ENCODE assay signal across 8 cellular contexts in genomic region chr10:101816913-101817541, GRCh38. TPM values are rescaled to one million over a fixed set of nuclear protein-coding genes. Genes with fewer than 3 reads are reported as not detected.
DNase-seq lines count a peak whose midpoint lies in the region; ATAC-seq lines count a peak whose summit lies in the region.

No MANE protein-coding gene starts in this region.

- DNase-seq in activated CD4-positive, alpha-beta T cell treated with anti-CD3 and anti-CD28 coated beads for 36 hours = no peak
- no peak for DNase-seq in activated CD4-positive, alpha-beta T cell treated with anti-CD3 and anti-CD28 coated beads, Interleukin-2, amount 50 U/mL, for 48 hours
- DNase-seq in activated naive CD4-positive, alpha-beta T cell treated with anti-CD3 and anti-CD28 coated beads for 36 hours = peak; percentile 58
- DNase-seq in inferior parietal cortex (ENCODE audit: extremely low spot score) = peak; percentile 66
- no peak for DNase-seq in activated CD4-positive, alpha-beta T cell treated with anti-CD3 and anti-CD28 coated beads for 4 hours
- DNase-seq in AG08395 (ENCODE audit: low spot score) = no peak

- ATAC-seq in activated CD4-positive, alpha-beta T cell treated with anti-CD3 and anti-CD28 coated beads for 36 hours = peak; percentile 0
- ATAC-seq in HG02623 (IDR thresholded peaks at IDR 0.05; ENCODE audit: unreplicated experiment) = no peak

- peak overlapping the region; percentile 83 for H3K27ac Mint-ChIP-seq in activated CD4-positive, alpha-beta T cell treated with anti-CD3 and anti-CD28 coated beads for 36 hours
- H3K27ac Mint-ChIP-seq in activated naive CD4-positive, alpha-beta T cell treated with anti-CD3 and anti-CD28 coated beads for 36 hours = peak overlapping the region; percentile 93

- H3K9me3 Mint-ChIP-seq in activated CD4-positive, alpha-beta T cell treated with anti-CD3 and anti-CD28 coated beads for 36 hours (ENCODE audit: low read depth) = no peaks in the 10 kb centered on the region
- no peaks in the 10 kb centered on the region for H3K9me3 Mint-ChIP-seq in activated naive CD4-positive, alpha-beta T cell treated with anti-CD3 and anti-CD28 coated beads for 36 hours

- intact Hi-C loops in activated CD4-positive, alpha-beta T cell treated with anti-CD3 and anti-CD28 coated beads for 36 hours (cut with DNase I, micrococcal nuclease) = loop anchor here (5.0 to 10.0 kb wide), 5 partner anchors 300 to 1282 kb away; partner anchors contain the start of genes CNNM2 (in 1 of the 2), HIF1AN (in 1 of the 2), PDZD7 (in 1 of the 2) and SFXN3 (in 1 of the 2)
- intact Hi-C loops in activated naive CD4-positive, alpha-beta T cell treated with anti-CD3 and anti-CD28 coated beads for 36 hours (cut with micrococcal nuclease) = loop anchor here (1.0 to 5.0 kb wide), 2 partner anchors 114 to 605 kb away; partner anchors contain the start of gene FBXL15

- no peaks in the 10 kb centered on the region for H3K27me3 Mint-ChIP-seq in activated CD4-positive, alpha-beta T cell treated with anti-CD3 and anti-CD28 coated beads for 36 hours
- no peaks in the 10 kb centered on the region for H3K27me3 Mint-ChIP-seq in activated naive CD4-positive, alpha-beta T cell treated with anti-CD3 and anti-CD28 coated beads for 36 hours (ENCODE audit: low read depth)

- peaks cover 31% of the 10 kb centered on the region for H3K36me3 Mint-ChIP-seq in activated CD4-positive, alpha-beta T cell treated with anti-CD3 and anti-CD28 coated beads for 36 hours (ENCODE audit: low read depth)
- peaks cover 13% of the 10 kb centered on the region for H3K36me3 Mint-ChIP-seq in activated naive CD4-positive, alpha-beta T cell treated with anti-CD3 and anti-CD28 coated beads for 36 hours (ENCODE audit: low read depth)

- H3K4me3 Mint-ChIP-seq in activated CD4-positive, alpha-beta T cell treated with anti-CD3 and anti-CD28 coated beads for 36 hours = peak overlapping the region; percentile 89
- H3K4me3 Mint-ChIP-seq in activated naive CD4-positive, alpha-beta T cell treated with anti-CD3 and anti-CD28 coated beads for 36 hours = peak overlapping the region; percentile 92

- peak overlapping the region; percentile 95 for H3K27ac ChIP-seq in temporal lobe (ENCODE audit: low read depth, low read length)

- POLR2A ChIA-PET in activated CD4-positive, alpha-beta T cell treated with anti-CD3 and anti-CD28 coated beads for 36 hours (lab: Charles Lee) = interaction anchor here (1.6 to 2.1 kb wide), 2 partner anchors 13 to 239 kb away, joined by 4 to 16 read pairs; partner anchors contain the start of gene ARMH3

- H3K4me1 Mint-ChIP-seq in activated CD4-positive, alpha-beta T cell treated with anti-CD3 and anti-CD28 coated beads for 36 hours = peaks cover 51% of the 10 kb centered on the region
- peaks cover 46% of the 10 kb centered on the region for H3K4me1 Mint-ChIP-seq in activated naive CD4-positive, alpha-beta T cell treated with anti-CD3 and anti-CD28 coated beads for 36 hours (ENCODE audit: low read depth)

- CTCF ChIA-PET in activated CD4-positive, alpha-beta T cell treated with anti-CD3 and anti-CD28 coated beads for 36 hours (lab: Charles Lee) = interaction anchor here (0.7 to 1.5 kb wide), 6 partner anchors 24 to 256 kb away, joined by 3 to 8 read pairs (median 3); partner anchors contain the start of gene NPM3
- CTCF ChIA-PET in activated naive CD4-positive, alpha-beta T cell treated with anti-CD3 and anti-CD28 coated beads for 36 hours (lab: Charles Lee) = interaction anchor here (0.7 to 8.8 kb wide), 5 partner anchors 11 to 36 kb away, joined by 3 to 46 read pairs (median 4); no protein-coding TSS in a partner anchor

RNA-seq across cellular contexts. Expression of gene OGA, which starts 1.2 kb away (rescaled TPM):
- total RNA-seq in activated CD4-positive, alpha-beta T cell treated with anti-CD3 and anti-CD28 coated beads for 36 hours = 100 to 1,000 TPM; 113 to 124 TPM
- total RNA-seq in activated naive CD4-positive, alpha-beta T cell treated with anti-CD3 and anti-CD28 coated beads for 36 hours = 10 to 100 TPM; 90.8 to 96.3 TPM
- total RNA-seq in temporal lobe = 328 TPM

RNA-seq across cellular contexts. Expression of gene KCNIP2, which starts 26.6 kb away (rescaled TPM):
- 1 to 10 TPM; 2.7 to 2.8 TPM for total RNA-seq in activated CD4-positive, alpha-beta T cell treated with anti-CD3 and anti-CD28 coated beads for 36 hours
- total RNA-seq in activated naive CD4-positive, alpha-beta T cell treated with anti-CD3 and anti-CD28 coated beads for 36 hours = under 1 TPM; 0.69 to 0.79 TPM
- 7.9 TPM for total RNA-seq in temporal lobe

RNA-seq across cellular contexts. Expression of gene NPM3, which starts 33.8 kb away (rescaled TPM):
- total RNA-seq in activated CD4-positive, alpha-beta T cell treated with anti-CD3 and anti-CD28 coated beads for 36 hours = 100 to 1,000 TPM; 207 to 214 TPM
- 100 to 1,000 TPM; 213 to 230 TPM for total RNA-seq in activated naive CD4-positive, alpha-beta T cell treated with anti-CD3 and anti-CD28 coated beads for 36 hours
- total RNA-seq in temporal lobe = 20.9 TPM

RNA-seq across cellular contexts. Expression of gene FGF8, which starts 41.1 kb away (rescaled TPM):
- under 1 TPM in 1 of 2 experiments, not detected in 1; 0.32 TPM for total RNA-seq in activated CD4-positive, alpha-beta T cell treated with anti-CD3 and anti-CD28 coated beads for 36 hours
- total RNA-seq in activated naive CD4-positive, alpha-beta T cell treated with anti-CD3 and anti-CD28 coated beads for 36 hours = not detected
- total RNA-seq in temporal lobe = not detected

Comparison
In these comparisons a context has a peak if more than half of its experiments do, and no peak if none do; other contexts are left out.
1. DNase-seq: peak in activated naive CD4-positive, alpha-beta T cell treated with anti-CD3 and anti-CD28 coated beads for 36 hours (single experiment) and inferior parietal cortex (single experiment); none in activated CD4-positive, alpha-beta T cell treated with anti-CD3 and anti-CD28 coated beads for 36 hours (single experiment), activated CD4-positive, alpha-beta T cell treated with anti-CD3 and anti-CD28 coated beads, Interleukin-2, amount 50 U/mL, for 48 hours (0 of 2), activated CD4-positive, alpha-beta T cell treated with anti-CD3 and anti-CD28 coated beads for 4 hours (0 of 2) and AG08395 (single experiment).